In genomic region chr11:94151903-94152677, GRCh38 we compare ENCODE assay signal across 8 cellular contexts. TPM values are rescaled to one million over a fixed set of nuclear protein-coding genes. Genes with fewer than 3 reads are reported as not detected.
A peak's percentile ranks its signal among the peaks of the same experiment; 100 is the strongest.
DNase-seq lines count a peak whose midpoint lies in the region; ATAC-seq and TF ChIP-seq lines count a peak whose summit lies in the region.

No MANE protein-coding gene starts in this region.

- TF ChIP-seq CTCF in BE2C (IDR thresholded peaks at IDR 0.05; ENCODE audit: low read depth, low read length) (no peak), choroid plexus epithelial cell (conservative IDR thresholded peaks at IDR 0.05; ENCODE audit: low read depth, low read length) (no peak)

- H3K27me3 ChIP-seq in BE2C (no peaks in the 10 kb centered on the region), mucosa of rectum (ENCODE audit: control insufficient read depth in 2 of 2, insufficient read depth in 2 of 2, low read length in 2 of 2) (no peaks in the 10 kb centered on the region)
- no peaks in the 10 kb centered on the region for H3K27me3 ChIP-seq in effector memory CD4-positive, alpha-beta T cell (replicated peaks; ENCODE audit: control insufficient read depth, insufficient read depth, low read length, poor library complexity, severe bottlenecking)

- H3K9me3 ChIP-seq in BE2C (no peaks in the 10 kb centered on the region), mucosa of rectum (ENCODE audit: control insufficient read depth in 2 of 2, low read length in 2 of 2) (no peaks in the 10 kb centered on the region)
- H3K9me3 ChIP-seq in effector memory CD4-positive, alpha-beta T cell (ENCODE audit: control insufficient read depth, low read length), result no peaks in the 10 kb centered on the region

- ATAC-seq in GM21360 (IDR thresholded peaks at IDR 0.05; ENCODE audit: unreplicated experiment) (peak; percentile 75), HG03139 (IDR thresholded peaks at IDR 0.05; ENCODE audit: unreplicated experiment) (no peak)

- H3K4me3 ChIP-seq in BE2C (ENCODE audit: low read depth, low read length) (peak overlapping the region; percentile 14; the same call in 1 of the 2 replicates), choroid plexus epithelial cell (ENCODE audit: low read depth, low read length) (no peak overlapping the region), mucosa of rectum (ENCODE audit: low read length in 2 of 2) (no peak overlapping the region)
- H3K4me3 ChIP-seq in effector memory CD4-positive, alpha-beta T cell (ENCODE audit: insufficient read depth, low read depth, low read length, poor library complexity, severe bottlenecking), result no peak overlapping the region

- H3K4me1 ChIP-seq in BE2C (peaks cover 33% of the 10 kb centered on the region), mucosa of rectum (ENCODE audit: control insufficient read depth in 2 of 2, insufficient read depth in 2 of 2, low read length in 2 of 2) (peaks cover 0 to 7% of the 10 kb centered on the region in 2 donors)
- H3K4me1 ChIP-seq in effector memory CD4-positive, alpha-beta T cell (ENCODE audit: control insufficient read depth, insufficient read depth, low read length, poor library complexity, severe bottlenecking), result no peaks in the 10 kb centered on the region

- H3K36me3 ChIP-seq in BE2C (peaks cover 17% of the 10 kb centered on the region), mucosa of rectum (ENCODE audit: control insufficient read depth in 2 of 2, insufficient read depth in 2 of 2, low read length in 2 of 2) (no peaks in the 10 kb centered on the region)
- H3K36me3 ChIP-seq in effector memory CD4-positive, alpha-beta T cell (ENCODE audit: control insufficient read depth, insufficient read depth, low read length), result peaks cover 12% of the 10 kb centered on the region

- H3K27ac ChIP-seq in mucosa of rectum (ENCODE audit: low read depth in 2 of 2, low read length in 2 of 2), result peak overlapping the region; percentile 6 to 46
- no peak overlapping the region for H3K27ac ChIP-seq in effector memory CD4-positive, alpha-beta T cell (ENCODE audit: insufficient read depth, low read length, poor library complexity, severe bottlenecking)

- H3K9ac ChIP-seq in mucosa of rectum (ENCODE audit: low read depth in 1 of 2, low read length in 2 of 2), result no peak overlapping the region

- peak; percentile 72 for DNase-seq in BE2C
- peak; percentile 92 for DNase-seq in M059J (ENCODE audit: low read depth)
- peak; percentile 68 for DNase-seq in choroid plexus epithelial cell (ENCODE audit: low read depth)
- DNase-seq in NCI-H146 treated with DMSO at 0.1 percent for 48 hours (lab: John Stamatoyannopoulos, UW; ENCODE audit: unreplicated experiment), result no peak
- no peak for DNase-seq in effector memory CD4-positive, alpha-beta T cell

RNA-seq across cellular contexts. Expression of gene PANX1, which starts 23.4 kb away (rescaled TPM):
- 12.7 TPM for polyA plus RNA-seq in BE2C (2012; ENCODE audit: insufficient read depth, insufficient read length, low read depth)
- 47.8 and 49.8 TPM in 2 replicates for total RNA-seq in M059J (2014; rRNA removed; shearing (Covaris generic))

Comparison
In these comparisons a context has a peak if more than half of its experiments do, and no peak if none do; other contexts are left out.
1. DNase-seq: peak in BE2C (single experiment), M059J (single experiment) and choroid plexus epithelial cell (single experiment); none in NCI-H146 treated with DMSO at 0.1 percent for 48 hours (single experiment) and effector memory CD4-positive, alpha-beta T cell (0 of 3).